29 cellular contexts compared by ENCODE assay signal in the genomic region with DNA sequence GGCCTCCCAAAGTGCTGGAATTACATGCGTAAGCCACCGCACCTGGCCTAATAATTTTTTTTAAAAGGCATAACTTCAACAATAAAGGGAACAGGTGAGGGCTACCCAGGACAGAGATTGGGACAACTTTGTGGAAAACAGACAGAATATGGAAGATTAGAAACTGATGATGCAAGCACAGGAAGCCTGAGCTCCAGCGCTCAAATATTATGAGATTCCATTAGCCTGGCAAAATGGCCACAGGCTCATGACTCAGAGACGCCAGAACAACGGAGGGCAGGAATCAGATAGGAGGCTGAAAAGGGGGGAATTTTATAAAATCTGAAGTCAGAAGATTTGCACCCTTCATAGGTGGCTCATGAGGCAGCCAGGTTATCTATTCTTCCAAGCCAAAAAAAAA.
A peak's percentile ranks its signal among the peaks of the same experiment; 100 is the strongest.
DNase-seq lines count a peak whose midpoint lies in the region; ATAC-seq, FAIRE-seq and TF ChIP-seq lines count a peak whose summit lies in the region.
"Had no signal": no experiment of that assay in that cellular context is flagged by ENCODE, and none has a peak within 500 bp of the region (broad histone marks: within the 10 kb centered on the region; RNA-seq: fewer than 3 reads in every experiment).

No MANE protein-coding gene starts in this region.

- H3K9me1 ChIP-seq in K562 (ENCODE audit: control insufficient read depth, insufficient read depth, low read length) = no peaks in the 10 kb centered on the region

- DNase-seq in activated CD8-positive, alpha-beta memory T cell treated with anti-CD3 and anti-CD28 coated beads, Interleukin-2, amount 10 ng/mL, durations not matched to agents 7 days and 5 days = no peak
- no peak for DNase-seq in activated CD8-positive, alpha-beta memory T cell treated with anti-CD3 and anti-CD28 coated beads, Interleukin-2, amount 50 U/mL, for 48 hours
- DNase-seq in NCI-H226 (peak; percentile 59), K562 (ENCODE audit: extremely low read depth in 1 of 4, low spot score in 3 of 4) (no peak), islet precursor cell (no peak), Ammon's horn (ENCODE audit: low spot score) (no peak)
- DNase-seq: activated CD4-positive, alpha-beta T cell treated with anti-CD3 and anti-CD28 coated beads for 1 hour; activated naive CD4-positive, alpha-beta T cell treated with anti-CD3 and anti-CD28 coated beads for 36 hours; activated T-cell treated with anti-CD3 and anti-CD28 coated beads, Interleukin-2, amount 50 U/mL, for 48 hours; AML-193; CD8-positive, alpha-beta T cell; DMS153; GDM1; KG1; NCI-H1417; NCI-H2081 treated with DMSO at 0.1 percent for 48 hours; stimulated activated CD4-positive, alpha-beta T cell treated with anti-CD3 and anti-CD28 coated beads, Interleukin-2, amount 100 ng/mL, for 24 hours; T-helper 2 cell; tibial artery had no signal

- TF ChIP-seq RAD21 in K562 (CRISPR knock-in tag; conservative IDR thresholded peaks at IDR 0.05 in 1 of 2, IDR thresholded peaks at IDR 0.05 in 1 of 2) = no peak

- FAIRE-seq in K562 (lab: Jason Lieb, UNC) = no peak
- FAIRE-seq: A549, endothelial cell of umbilical vein had no signal

- peaks cover 49% of the 10 kb centered on the region for H3K4me1 Mint-ChIP-seq in activated CD8-positive, alpha-beta memory T cell treated with anti-CD3 and anti-CD28 coated beads, Interleukin-2, amount 10 ng/mL, durations not matched to agents 7 days and 5 days
- H3K4me1 Mint-ChIP-seq: neural crest cell had no signal

- no TSS peak for BruUV-seq in K562 (replicated peaks; lab: Mats Ljungman, UMichigan)

- no peak overlapping the region for H3K27ac ChIP-seq in K562 (ENCODE audit: extremely low read depth, low read depth, low read length)
- peak overlapping the region; percentile 33 for H3K27ac ChIP-seq in neutrophil
- H3K27ac ChIP-seq: A549, right atrium auricular region, tibial artery had no signal

- H3K27me3 Mint-ChIP-seq in activated CD8-positive, alpha-beta memory T cell treated with anti-CD3 and anti-CD28 coated beads, Interleukin-2, amount 10 ng/mL, durations not matched to agents 7 days and 5 days = no peaks in the 10 kb centered on the region

- H3K27me3 ChIP-seq in K562 (ENCODE audit: control insufficient read depth in 2 of 2, insufficient read depth in 2 of 2, low read length in 2 of 2) = peaks cover 0 to 6% of the 10 kb centered on the region in 2 experiments; a peak in 3 of 5 replicates
- no peaks in the 10 kb centered on the region for H3K27me3 ChIP-seq in neutrophil
- H3K27me3 ChIP-seq: right atrium auricular region, tibial artery had no signal

- in situ Hi-C loops in K562 (cut with MboI) = loop anchor here (25.0 kb wide), 1 partner anchor 217 kb away; no protein-coding TSS in a partner anchor

- H3K4me3 ChIP-seq in K562 (no peak overlapping the region), neutrophil (ENCODE audit: low read depth in 1 of 2, low read length in 1 of 2) (no peak overlapping the region)
- H3K4me3 ChIP-seq: A549, HAP-1, lung, right atrium auricular region, tibial artery had no signal

- no peak for TF ChIP-seq EP300 in K562 (IDR thresholded peaks at IDR 0.05; ENCODE audit: low read length)

- H3K4me1 ChIP-seq in K562 (replicated peaks in 1 of 2; ENCODE audit: control insufficient read depth in 2 of 2, insufficient read depth in 2 of 2, low read length in 2 of 2) = peaks cover 0 to 10% of the 10 kb centered on the region in 2 experiments; a peak in 2 of 5 replicates
- H3K4me1 ChIP-seq in neutrophil (ENCODE audit: control insufficient read depth in 1 of 2, insufficient read depth in 1 of 2, low read depth in 1 of 2, low read length in 1 of 2) = peaks cover 60 to 64% of the 10 kb centered on the region in 2 experiments
- H3K4me1 ChIP-seq: right atrium auricular region had no signal

- WGBS in K562 (ENCODE audit: insufficient coverage, low coverage, missing lambda C conversion rate) = 1% methylated on average over 5 of the region's 5 CpGs

- no peak for ATAC-seq in activated CD8-positive, alpha-beta memory T cell treated with anti-CD3 and anti-CD28 coated beads, Interleukin-2, amount 10 ng/mL, durations not matched to agents 7 days and 5 days
- ATAC-seq in K562 (no peak), GM21825 (IDR thresholded peaks at IDR 0.05; ENCODE audit: unreplicated experiment) (no peak)
- ATAC-seq: A549; CD8-positive, alpha-beta T cell; Right ventricle myocardium inferior; SK-N-SH treated with all-trans-retinoic acid at 6 μM for 48 hours had no signal

- intact Hi-C loops in K562 (cut with micrococcal nuclease) = no loop called here

- peak overlapping the region; percentile 76 for H3K27ac Mint-ChIP-seq in activated CD8-positive, alpha-beta memory T cell treated with anti-CD3 and anti-CD28 coated beads, Interleukin-2, amount 10 ng/mL, durations not matched to agents 7 days and 5 days
- H3K27ac Mint-ChIP-seq: activated naive CD4-positive, alpha-beta T cell treated with anti-CD3 and anti-CD28 coated beads for 36 hours; CD8-positive, alpha-beta T cell had no signal

- POLR2A ChIA-PET in K562 (lab: Yijun Ruan, JAX) = interaction anchor here (1.1 kb wide), 1 partner anchor 44 kb away, joined by 3 read pairs; no protein-coding TSS in a partner anchor

- TF ChIP-seq CTCF in K562 (IDR thresholded peaks at IDR 0.05 in 2 of 3, conservative IDR thresholded peaks at IDR 0.05 in 1 of 3; ENCODE audit: insufficient read depth in 2 of 3, low read depth in 1 of 3, low read length in 3 of 3) (no peak), neutrophil (IDR thresholded peaks at IDR 0.05) (no peak)

- CTCF ChIA-PET in activated CD8-positive, alpha-beta memory T cell treated with anti-CD3 and anti-CD28 coated beads, Interleukin-2, amount 10 ng/mL, durations not matched to agents 7 days and 5 days (lab: Charles Lee) = interaction anchor here (1.0 kb wide), 1 partner anchor 227 kb away, joined by 3 read pairs; no protein-coding TSS in a partner anchor
- CTCF ChIA-PET in K562 (lab: Yijun Ruan, JAX; ENCODE audit: low intra/inter-chr PET ratio) = no interaction called here

- TF ChIP-seq POLR2A in K562 (conservative IDR thresholded peaks at IDR 0.05) = no peak

- no peak overlapping the region for H3K9ac ChIP-seq in K562 (ENCODE audit: insufficient read depth in 1 of 2, low read depth in 2 of 2, low read length in 2 of 2)

- no peaks in the 10 kb centered on the region for H3K9me3 Mint-ChIP-seq in activated CD8-positive, alpha-beta memory T cell treated with anti-CD3 and anti-CD28 coated beads, Interleukin-2, amount 10 ng/mL, durations not matched to agents 7 days and 5 days (ENCODE audit: low read depth)
- H3K9me3 Mint-ChIP-seq: activated naive CD4-positive, alpha-beta T cell treated with anti-CD3 and anti-CD28 coated beads for 36 hours; CD8-positive, alpha-beta T cell had no signal

- no peaks in the 10 kb centered on the region for H3K9me3 ChIP-seq in K562 (replicated peaks; ENCODE audit: control insufficient read depth, insufficient read depth, low read depth, low read length)
- no peaks in the 10 kb centered on the region for H3K9me3 ChIP-seq in neutrophil
- H3K9me3 ChIP-seq: tibial artery had no signal

- H3K36me3 ChIP-seq in K562 (ENCODE audit: control insufficient read depth, insufficient read depth, low read length) (no peaks in the 10 kb centered on the region), neutrophil (no peaks in the 10 kb centered on the region)
- H3K36me3 ChIP-seq: HAP-1, right atrium auricular region, tibial artery had no signal

- H3K4me3 Mint-ChIP-seq in activated CD8-positive, alpha-beta memory T cell treated with anti-CD3 and anti-CD28 coated beads, Interleukin-2, amount 10 ng/mL, durations not matched to agents 7 days and 5 days = peak overlapping the region; percentile 18
- H3K4me3 Mint-ChIP-seq: activated naive CD4-positive, alpha-beta T cell treated with anti-CD3 and anti-CD28 coated beads for 36 hours; CD8-positive, alpha-beta T cell; neural crest cell had no signal

- peaks cover 48% of the 10 kb centered on the region for H3K36me3 Mint-ChIP-seq in activated CD8-positive, alpha-beta memory T cell treated with anti-CD3 and anti-CD28 coated beads, Interleukin-2, amount 10 ng/mL, durations not matched to agents 7 days and 5 days

- H2AFZ ChIP-seq in K562 (ENCODE audit: low read depth, low read length) = no peak overlapping the region

- no peaks in the 10 kb centered on the region for H4K20me1 ChIP-seq in K562 (replicated peaks; ENCODE audit: control insufficient read depth, insufficient read depth, low read length)

- no peak overlapping the region for H3K4me2 ChIP-seq in K562 (ENCODE audit: insufficient read depth, low read length)
- H3K4me2 ChIP-seq: A549 had no signal

- H3K79me2 ChIP-seq in K562 (ENCODE audit: control insufficient read depth, insufficient read depth, low read length) = no peaks in the 10 kb centered on the region

TF ChIP-seq in K562, 482 proteins besides CTCF, POLR2A, EP300 and RAD21:
- TF ChIP-seq, protein P1, sequence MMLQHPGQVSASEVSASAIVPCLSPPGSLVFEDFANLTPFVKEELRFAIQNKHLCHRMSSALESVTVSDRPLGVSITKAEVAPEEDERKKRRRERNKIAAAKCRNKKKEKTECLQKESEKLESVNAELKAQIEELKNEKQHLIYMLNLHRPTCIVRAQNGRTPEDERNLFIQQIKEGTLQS (IDR thresholded peaks at IDR 0.05) = peak; percentile 76
- TF ChIP-seq, protein P1 (CRISPR knock-in tag; conservative IDR thresholded peaks at IDR 0.05) = no peak
- TF ChIP-seq FOSL1 (tag; conservative IDR thresholded peaks at IDR 0.05) (0 out of 2 replicates have a peak, but pooled peaks have one; percentile 27), CBFA2T3 (IDR thresholded peaks at IDR 0.05) (no peak), CEBPG (CRISPR knock-in tag; IDR thresholded peaks at IDR 0.05) (no peak), CEBPG (tag; conservative IDR thresholded peaks at IDR 0.05 in 1 of 2, IDR thresholded peaks at IDR 0.05 in 1 of 2) (peak in 1 of 2 experiments; percentile 65; a peak in 1 of 4 replicates), SP2 (IDR thresholded peaks at IDR 0.05; ENCODE audit: extremely low read depth, low read depth, low read length, poor library complexity, severe bottlenecking) (no peak), CEBPB (tag; IDR thresholded peaks at IDR 0.05) (0 out of 2 replicates have a peak, but pooled peaks have one; percentile 29)
TF ChIP-seq in K562: peak in this region for 4.
